20 cellular contexts compared by ENCODE assay signal in genomic region chr2:15982285-15982967, GRCh38. TPM values are rescaled to one million over a fixed set of nuclear protein-coding genes. Genes with fewer than 3 reads are reported as not detected.
DNase-seq lines count a peak whose midpoint lies in the region; ATAC-seq and TF ChIP-seq lines count a peak whose summit lies in the region.
"Had no signal": no experiment of that assay in that cellular context is flagged by ENCODE, and none has a peak within 500 bp of the region (broad histone marks: within the 10 kb centered on the region; RNA-seq: fewer than 3 reads in every experiment).

No MANE protein-coding gene starts in this region.

- H3K56ac ChIP-seq in H9 (ENCODE audit: insufficient read length, low read depth, low read length), result no peak overlapping the region

- H3K4me3 Mint-ChIP-seq in H9 (no peak overlapping the region), mesothelial cell of epicardium (no peak overlapping the region)
- H3K4me3 Mint-ChIP-seq: activated CD4-positive, alpha-beta memory T cell treated with anti-CD3 and anti-CD28 coated beads for 36 hours; CD8-positive, alpha-beta memory T cell; central memory CD8-positive, alpha-beta T cell had no signal

- peak overlapping the region; percentile 49 to 85 (median 68) for H3K4me2 ChIP-seq in BLaER1 treated with 17β-estradiol and CSF1 and Interleukin-3, amounts not matched to agents 10 nM and 100 nM
- H3K4me2 ChIP-seq in H9 (ENCODE audit: insufficient read depth, insufficient read length, low read length), result no peak overlapping the region

- no peaks in the 10 kb centered on the region for H3K36me3 ChIP-seq in BLaER1 treated with 17β-estradiol and CSF1 and Interleukin-3, amounts not matched to agents 10 nM and 100 nM
- H3K36me3 ChIP-seq in NT2/D1 (ENCODE audit: insufficient read depth, insufficient read length, low read length), result no peaks in the 10 kb centered on the region

- no peaks in the 10 kb centered on the region for H3K79me1 ChIP-seq in H9 (ENCODE audit: insufficient read depth, low read depth, low read length, poor library complexity, severe bottlenecking)

- peaks cover 45 to 47% of the 10 kb centered on the region in 2 experiments for H3K4me1 Mint-ChIP-seq in H9
- peaks cover 19% of the 10 kb centered on the region for H3K4me1 Mint-ChIP-seq in mesothelial cell of epicardium
- H3K4me1 Mint-ChIP-seq: CD8-positive, alpha-beta memory T cell; central memory CD8-positive, alpha-beta T cell had no signal

- H3K23me2 ChIP-seq in H9 (ENCODE audit: insufficient read length, low read depth, low read length, poor library complexity, severe bottlenecking), result no peaks in the 10 kb centered on the region

- H3K23ac ChIP-seq in H9 (ENCODE audit: insufficient read length, low read depth, low read length), result no peak overlapping the region

- no peak overlapping the region for H3K18ac ChIP-seq in H9 (ENCODE audit: insufficient read length, low read depth, low read length)

- H4K20me1 ChIP-seq in BLaER1 treated with 17β-estradiol and CSF1 and Interleukin-3, amounts not matched to agents 10 nM and 100 nM, result no peaks in the 10 kb centered on the region
- peaks cover 3% of the 10 kb centered on the region for H4K20me1 ChIP-seq in H9 (ENCODE audit: control insufficient read depth, insufficient read depth, insufficient read length)

- WGBS in H9 (ENCODE audit: extremely low coverage, insufficient read length, low lambda C conversion rate), result no CpG with 5 or more reads among the region's 9 CpGs

- no peaks in the 10 kb centered on the region; a peak in 1 of 22 replicates for H3K9me3 ChIP-seq in BLaER1 treated with 17β-estradiol and CSF1 and Interleukin-3, amounts not matched to agents 10 nM and 100 nM (replicated peaks in 1 of 11)
- H3K9me3 ChIP-seq in H9 (ENCODE audit: control insufficient read depth, low read depth, low read length) (no peaks in the 10 kb centered on the region), NT2/D1 (ENCODE audit: insufficient read depth, low read length) (no peaks in the 10 kb centered on the region)

- peak overlapping the region in 4 of 11 experiments; percentile 19 to 52 (median 36); a peak in 7 of 22 replicates for H3K9ac ChIP-seq in BLaER1 treated with 17β-estradiol and CSF1 and Interleukin-3, amounts not matched to agents 10 nM and 100 nM
- H3K9ac ChIP-seq in H9 (ENCODE audit: extremely low read depth, insufficient read length, low read length) (no peak overlapping the region), NT2/D1 (ENCODE audit: insufficient read length, low read depth) (peak overlapping the region; percentile 66)

- H3K79me2 ChIP-seq in H9 (ENCODE audit: insufficient read depth, low read length), result no peaks in the 10 kb centered on the region

- TF ChIP-seq CTCF in H9 (conservative IDR thresholded peaks at IDR 0.05) (no peak), mesothelial cell of epicardium (IDR thresholded peaks at IDR 0.05; ENCODE audit: unreplicated experiment) (no peak)

- no peaks in the 10 kb centered on the region for H3K27me3 ChIP-seq in BLaER1 treated with 17β-estradiol and CSF1 and Interleukin-3, amounts not matched to agents 10 nM and 100 nM
- H3K27me3 ChIP-seq in H9 (ENCODE audit: insufficient read depth, low read length), result no peaks in the 10 kb centered on the region
- no peaks in the 10 kb centered on the region for H3K27me3 ChIP-seq in NT2/D1 (ENCODE audit: insufficient read depth, insufficient read length)
- H3K27me3 ChIP-seq: foreskin keratinocyte had no signal

- H4K5ac ChIP-seq in H9 (ENCODE audit: insufficient read length, low read depth, low read length), result no peak overlapping the region

- H3T11ph ChIP-seq in H9 (ENCODE audit: low read length), result no peak overlapping the region

- H3K27ac ChIP-seq in BLaER1 treated with 17β-estradiol and CSF1 and Interleukin-3, amounts not matched to agents 10 nM and 100 nM, result peak overlapping the region in 8 of 11 experiments; percentile 24 to 62 (median 46); a peak in 12 of 22 replicates
- H3K27ac ChIP-seq in H9 (ENCODE audit: insufficient read length, low read depth, low read length), result no peak overlapping the region
- H3K27ac ChIP-seq: foreskin keratinocyte had no signal

- peaks cover 0 to 3% of the 10 kb centered on the region in 2 experiments; a peak in 1 of 5 replicates for H3K9me3 Mint-ChIP-seq in H9
- no peaks in the 10 kb centered on the region for H3K9me3 Mint-ChIP-seq in mesothelial cell of epicardium
- H3K9me3 Mint-ChIP-seq: activated CD4-positive, alpha-beta memory T cell treated with anti-CD3 and anti-CD28 coated beads for 36 hours; central memory CD8-positive, alpha-beta T cell had no signal

- intact Hi-C loops in left colon (cut with DNase I, micrococcal nuclease), result no loop called here

- peaks cover 14 to 44% (median 40%) of the 10 kb centered on the region in 10 experiments for H3K4me1 ChIP-seq in BLaER1 treated with 17β-estradiol and CSF1 and Interleukin-3, amounts not matched to agents 10 nM and 100 nM
- H3K4me1 ChIP-seq in H9 (ENCODE audit: insufficient read depth, low read length) (peaks cover 10% of the 10 kb centered on the region; the same call in 1 of the 2 replicates), NT2/D1 (ENCODE audit: insufficient read depth, insufficient read length) (peaks cover 12% of the 10 kb centered on the region)
- H3K4me1 ChIP-seq: foreskin keratinocyte had no signal

- peaks cover 0 to 4% (median 0%) of the 10 kb centered on the region in 3 experiments; a peak in 2 of 7 replicates for H3K36me3 Mint-ChIP-seq in H9 (ENCODE audit: insufficient read depth in 1 of 3, low read depth in 3 of 3)
- no peaks in the 10 kb centered on the region for H3K36me3 Mint-ChIP-seq in mesothelial cell of epicardium
- H3K36me3 Mint-ChIP-seq: activated CD4-positive, alpha-beta memory T cell treated with anti-CD3 and anti-CD28 coated beads for 36 hours; CD8-positive, alpha-beta memory T cell had no signal

- H3K14ac ChIP-seq in H9 (ENCODE audit: insufficient read depth, low read length), result no peak overlapping the region

- no peak overlapping the region for H2AK5ac ChIP-seq in H9 (ENCODE audit: insufficient read length, low read length)

- H3K27ac Mint-ChIP-seq in H9 (peak overlapping the region in 2 of 3 experiments; percentile 4 to 89; a peak in 2 of 7 replicates), mesothelial cell of epicardium (peak overlapping the region; percentile 50)
- H3K27ac Mint-ChIP-seq: activated CD4-positive, alpha-beta memory T cell treated with anti-CD3 and anti-CD28 coated beads for 36 hours had no signal

- ATAC-seq in left colon (no peak), GM19467 (IDR thresholded peaks at IDR 0.05; ENCODE audit: unreplicated experiment) (no peak)
- ATAC-seq: foreskin keratinocyte, HCT116 had no signal

- no peak overlapping the region for H2BK20ac ChIP-seq in H9 (ENCODE audit: low read depth, low read length, poor library complexity, severe bottlenecking)

- H3K4me3 ChIP-seq in BLaER1 treated with 17β-estradiol and CSF1 and Interleukin-3, amounts not matched to agents 10 nM and 100 nM, result no peak overlapping the region
- H3K4me3 ChIP-seq in NT2/D1 (ENCODE audit: insufficient read length, low read depth), result no peak overlapping the region

- H4K8ac ChIP-seq in H9 (replicated peaks; ENCODE audit: insufficient read length, low read depth, low read length), result no peak overlapping the region

- H2BK5ac ChIP-seq in H9 (ENCODE audit: insufficient read length, low read length), result no peak overlapping the region

- H2BK120ac ChIP-seq in H9 (ENCODE audit: low read depth, low read length, poor library complexity, severe bottlenecking), result no peak overlapping the region

- no peak for DNase-seq in H9
- DNase-seq in NT2/D1 (ENCODE audit: low read depth, low spot score), result no peak
- DNase-seq in mesothelial cell of epicardium (ENCODE audit: low spot score in 2 of 2, unreplicated experiment in 2 of 2), result no peak
- DNase-seq in left colon, result no peak
- no peak for DNase-seq in NCI-H1436 treated with DMSO at 0.1 percent for 48 hours (lab: John Stamatoyannopoulos, UW)
- DNase-seq in COLO668 (lab: John Stamatoyannopoulos, UW; ENCODE audit: unreplicated experiment), result no peak
- DNase-seq: activated CD4-positive, alpha-beta memory T cell treated with anti-CD3 and anti-CD28 coated beads for 36 hours; activated naive CD4-positive, alpha-beta T cell treated with Interleukin-2 at 50 U/mL for 16 hours; amygdala; CD8-positive, alpha-beta memory T cell; foreskin keratinocyte; GDM1; NCI-H1436 had no signal

- H2BK12ac ChIP-seq in H9 (ENCODE audit: insufficient read length, low read depth, low read length), result no peak overlapping the region

- no peak overlapping the region for H2AFZ ChIP-seq in H9 (ENCODE audit: low read length)

- H2BK15ac ChIP-seq in H9 (ENCODE audit: low read depth, low read length), result no peak overlapping the region

- H4K91ac ChIP-seq in H9 (ENCODE audit: insufficient read length, low read depth, low read length), result no peak overlapping the region

- no peak overlapping the region for H3K4ac ChIP-seq in H9 (ENCODE audit: low read depth, low read length)

- H3K27me3 Mint-ChIP-seq in H9 (ENCODE audit: low read depth) (peaks cover 3% of the 10 kb centered on the region), mesothelial cell of epicardium (ENCODE audit: low read depth) (no peaks in the 10 kb centered on the region)
- H3K27me3 Mint-ChIP-seq: activated CD4-positive, alpha-beta memory T cell treated with anti-CD3 and anti-CD28 coated beads for 36 hours; central memory CD8-positive, alpha-beta T cell had no signal

RNA-seq across cellular contexts. Expression of gene MYCN, which starts 42.1 kb away (rescaled TPM):
- total RNA-seq in H9 (2021) (100.0 and 105 TPM in 2 replicates), mesothelial cell of epicardium (69.1 to 79.4 TPM (median 72.5 TPM) in 3 replicates), left colon (1 to 10 TPM in 1 of 2 donors, under 1 TPM in 1; 0.76 to 2.3 TPM)
- total RNA-seq: CD8-positive, alpha-beta memory T cell; foreskin keratinocyte; MCF 10A; renal cortical epithelial cell; T-helper 1 cell treated with Interleukin-12 subunit alpha and Interleukin-12 subunit beta and Interleukin-4 antibody, amounts not matched to agents 30 ng/mL and 1 ng/mL, for 36 hours had no signal

Comparison
In these comparisons a context has a peak if more than half of its experiments do, and no peak if none do; other contexts are left out.
1. RNA of gene MYCN, which starts 42.1 kb away (total RNA-seq): 100.0 to 105 TPM in H9 and 69.1 to 79.4 TPM in mesothelial cell of epicardium; 0.76 to 2.3 TPM in left colon; every median in the first group is over 10 times any median in the second.